In the genomic region with DNA sequence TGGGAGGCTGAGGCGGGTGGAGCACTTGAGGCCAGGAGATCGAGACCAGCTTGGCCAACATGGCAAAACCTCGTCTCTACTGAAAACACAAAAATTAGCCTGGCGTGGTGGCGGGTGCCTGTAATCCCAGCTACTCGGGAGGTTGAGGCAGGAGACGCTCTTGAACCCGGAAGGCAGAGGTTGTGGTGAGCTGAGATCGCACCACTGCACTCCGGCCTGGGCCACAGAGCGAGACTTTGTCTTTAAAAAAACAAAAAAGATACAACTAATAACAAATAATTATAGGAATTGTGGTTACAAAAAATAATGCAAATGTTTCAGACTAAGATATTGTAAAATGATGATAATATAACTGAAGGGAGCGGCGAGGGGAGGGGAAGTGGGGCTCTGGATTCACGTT, we compare ENCODE assay signal across 26 cellular contexts.
"Had no signal": no experiment of that assay in that cellular context is flagged by ENCODE, and none has a peak within 500 bp of the region (broad histone marks: within the 10 kb centered on the region; RNA-seq: fewer than 3 reads in every experiment).

No MANE protein-coding gene starts in this region.

- H3K27me3 ChIP-seq: cardiac muscle cell, Peyer's patch had no signal

- FAIRE-seq: astrocyte had no signal

- H3K4me3 ChIP-seq: cardiac muscle cell, Peyer's patch had no signal

- H3K4me3 Mint-ChIP-seq: activated CD8-positive, alpha-beta T cell treated with anti-CD3 and anti-CD28 coated beads, Interleukin-2, amount 10 ng/mL, durations not matched to agents 7 days and 5 days; activated naive CD4-positive, alpha-beta T cell treated with anti-CD3 and anti-CD28 coated beads for 36 hours; activated naive CD8-positive, alpha-beta T cell treated with anti-CD3 and anti-CD28 coated beads, Interleukin-2, amount 50 U/mL, for 24 hours; activated T-cell treated with anti-CD3 and anti-CD28 coated beads, Interleukin-2, amount 50 U/mL, for 24 hours; activated T-helper 1 cell treated with anti-CD3 and anti-CD28 coated beads, Interleukin-12 subunit alpha, Interleukin-12 subunit beta, Interleukin-2, Interleukin-4 antibody, amounts not matched to agents 30 ng/mL and 10 ng/mL and 1 ng/mL, durations not matched to agents 14 hours and 24 hours and 36 hours; T-helper 17 cell; WTC11 had no signal

- H3K9me3 Mint-ChIP-seq: activated naive CD4-positive, alpha-beta T cell treated with anti-CD3 and anti-CD28 coated beads for 36 hours; activated naive CD8-positive, alpha-beta T cell treated with anti-CD3 and anti-CD28 coated beads, Interleukin-2, amount 50 U/mL, for 24 hours; activated T-cell treated with anti-CD3 and anti-CD28 coated beads, Interleukin-2, amount 50 U/mL, for 24 hours had no signal

- H3K4me1 ChIP-seq: Peyer's patch had no signal

- DNase-seq: activated CD4-positive, alpha-beta T cell treated with anti-CD3 and anti-CD28 coated beads for 48 hours; activated CD4-positive, alpha-beta T cell treated with anti-CD3 and anti-CD28 coated beads, Interleukin-2, amount 50 U/mL, for 4 hours; activated CD4-positive, CD25-positive, alpha-beta regulatory T cell treated with anti-CD3 and anti-CD28 coated beads, Interleukin-2, amount 50 U/mL, for 72 hours; activated CD8-positive, alpha-beta T cell treated with anti-CD3 and anti-CD28 coated beads, Interleukin-2, amount 10 ng/mL, durations not matched to agents 7 days and 5 days; activated gamma-delta T cell; activated naive CD4-positive, alpha-beta T cell treated with anti-CD3 and anti-CD28 coated beads for 36 hours; activated naive CD8-positive, alpha-beta T cell treated with anti-CD3 and anti-CD28 coated beads, Interleukin-2, amount 50 U/mL, for 24 hours; activated T-cell treated with anti-CD3 and anti-CD28 coated beads, Interleukin-2, amount 50 U/mL, for 24 hours; amniotic stem cell; brain microvascular endothelial cell; MV-4-11; NCI-H1092 treated with DMSO at 0.1 percent for 48 hours; NCI-H1417 treated with DMSO at 0.1 percent for 48 hours; NCI-H1694; NCI-H2029 treated with DMSO at 0.1 percent for 48 hours; NCI-H510A treated with DMSO at 0.1 percent for 48 hours; SIG-M5; T-helper 17 cell; T-helper 9 cell had no signal

- H3K36me3 ChIP-seq: brain microvascular endothelial cell, cardiac muscle cell, Peyer's patch had no signal

- H3K9ac ChIP-seq: KMS-11 had no signal

- H3K27ac Mint-ChIP-seq: activated CD8-positive, alpha-beta T cell treated with anti-CD3 and anti-CD28 coated beads, Interleukin-2, amount 10 ng/mL, durations not matched to agents 7 days and 5 days; activated naive CD4-positive, alpha-beta T cell treated with anti-CD3 and anti-CD28 coated beads for 36 hours; activated naive CD8-positive, alpha-beta T cell treated with anti-CD3 and anti-CD28 coated beads, Interleukin-2, amount 50 U/mL, for 24 hours; activated T-cell treated with anti-CD3 and anti-CD28 coated beads, Interleukin-2, amount 50 U/mL, for 24 hours; activated T-helper 1 cell treated with anti-CD3 and anti-CD28 coated beads, Interleukin-12 subunit alpha, Interleukin-12 subunit beta, Interleukin-2, Interleukin-4 antibody, amounts not matched to agents 30 ng/mL and 10 ng/mL and 1 ng/mL, durations not matched to agents 14 hours and 24 hours and 36 hours; WTC11 had no signal

- H3K9me3 ChIP-seq: Peyer's patch had no signal

- H3K27ac ChIP-seq: brain microvascular endothelial cell, cardiac muscle cell, KMS-11, Peyer's patch, RWPE1 had no signal

- ATAC-seq: activated CD8-positive, alpha-beta T cell treated with anti-CD3 and anti-CD28 coated beads, Interleukin-2, amount 10 ng/mL, durations not matched to agents 7 days and 5 days; activated naive CD8-positive, alpha-beta T cell treated with anti-CD3 and anti-CD28 coated beads, Interleukin-2, amount 50 U/mL, for 24 hours; T-helper 17 cell; WTC11 had no signal

- H3K4me1 Mint-ChIP-seq: WTC11 had no signal
